ENCODE assay signal across 27 cellular contexts in the genomic region with DNA sequence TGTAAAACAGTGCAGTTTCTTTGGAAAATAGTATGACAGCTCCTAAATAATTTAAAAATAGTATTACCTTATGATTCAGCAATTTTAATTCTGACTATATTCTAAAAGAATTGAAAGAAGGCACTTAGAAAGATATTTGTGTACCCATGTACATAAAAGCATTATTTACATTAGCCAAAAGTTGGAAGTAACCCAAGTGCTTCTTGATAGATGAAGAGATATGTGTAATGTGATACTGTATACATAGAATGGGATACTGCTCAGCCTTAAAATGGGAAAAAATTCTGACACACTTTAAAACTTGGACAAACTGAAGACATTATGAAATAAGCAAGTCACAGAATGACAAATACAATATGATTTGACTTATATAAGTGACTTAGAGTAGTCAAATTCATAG.
DNase-seq lines count a peak whose midpoint lies in the region; ATAC-seq, FAIRE-seq and TF ChIP-seq lines count a peak whose summit lies in the region.
"Had no signal": no experiment of that assay in that cellular context is flagged by ENCODE, and none has a peak within 500 bp of the region (broad histone marks: within the 10 kb centered on the region; RNA-seq: fewer than 3 reads in every experiment).

No MANE protein-coding gene starts in this region.

- H3K4me2 ChIP-seq in HepG2 (ENCODE audit: low read depth, low read length), result no peak overlapping the region
- H3K4me2 ChIP-seq: GM23338 had no signal

- CTCF ChIA-PET in HepG2 (lab: Yijun Ruan, JAX; ENCODE audit: low intra/inter-chr PET ratio, low total read pairs), result no interaction called here

- H3K27ac ChIP-seq in HepG2 (ENCODE audit: extremely low read length, insufficient read depth, low read length) (no peak overlapping the region), right lobe of liver (no peak overlapping the region)
- H3K27ac ChIP-seq: colonic mucosa, lower lobe of right lung, SJSA1, skin epidermis, tibial nerve had no signal

- H3K27me3 Mint-ChIP-seq in stimulated activated naive CD8-positive, alpha-beta T cell treated with anti-CD3 and anti-CD28 coated beads, Interleukin-15, amount 100 ng/mL, for 72 hours, result no peaks in the 10 kb centered on the region

- POLR2A ChIA-PET in HepG2 (lab: Yijun Ruan, JAX), result no interaction called here

- ATAC-seq in HepG2, result no peak
- no peak for ATAC-seq in right lobe of liver
- ATAC-seq in stimulated activated naive CD8-positive, alpha-beta T cell treated with anti-CD3 and anti-CD28 coated beads, Interleukin-15, amount 100 ng/mL, for 72 hours, result no peak
- ATAC-seq in HG02763 (IDR thresholded peaks at IDR 0.05; ENCODE audit: unreplicated experiment), result no peak
- ATAC-seq: GM12878, GM23338, lower lobe of right lung had no signal

- in situ Hi-C loops in HepG2 (cut with HindIII; ENCODE audit: extremely low pct_ligation_motif_present, low pct_unique_long_range_greater_than_20kb), result no loop called here

- no peaks in the 10 kb centered on the region for H3K4me1 Mint-ChIP-seq in stimulated activated naive CD8-positive, alpha-beta T cell treated with anti-CD3 and anti-CD28 coated beads, Interleukin-15, amount 100 ng/mL, for 72 hours
- H3K4me1 Mint-ChIP-seq: nephron had no signal

- TF ChIP-seq CTCF in HepG2 (CRISPR knock-in tag; IDR thresholded peaks at IDR 0.05) (no peak), right lobe of liver (IDR thresholded peaks at IDR 0.05) (no peak), choroid plexus epithelial cell (conservative IDR thresholded peaks at IDR 0.05; ENCODE audit: low read depth, low read length) (no peak)

- H3K4me3 Mint-ChIP-seq in stimulated activated naive CD8-positive, alpha-beta T cell treated with anti-CD3 and anti-CD28 coated beads, Interleukin-15, amount 100 ng/mL, for 72 hours, result no peak overlapping the region
- H3K4me3 Mint-ChIP-seq: activated naive CD4-positive, alpha-beta T cell treated with anti-CD3 and anti-CD28 coated beads for 36 hours; activated T-helper 1 cell treated with anti-CD3 and anti-CD28 coated beads, Interleukin-12 subunit alpha, Interleukin-12 subunit beta, Interleukin-2, Interleukin-4 antibody, amounts not matched to agents 30 ng/mL and 10 ng/mL and 1 ng/mL, durations not matched to agents 14 hours and 24 hours and 36 hours; GM23338; nephron had no signal

- H3K4me1 ChIP-seq in HepG2 (ENCODE audit: insufficient read depth, low read length) (no peaks in the 10 kb centered on the region), right lobe of liver (no peaks in the 10 kb centered on the region)
- H3K4me1 ChIP-seq: colonic mucosa, lower lobe of right lung, SJSA1, tibial nerve had no signal

- H3K9me3 ChIP-seq in HepG2 (ENCODE audit: low read length), result no peaks in the 10 kb centered on the region
- no peaks in the 10 kb centered on the region for H3K9me3 ChIP-seq in right lobe of liver
- H3K9me3 ChIP-seq: colonic mucosa, lower lobe of right lung, SJSA1, tibial nerve had no signal

- no peaks in the 10 kb centered on the region for H3K79me2 ChIP-seq in HepG2 (ENCODE audit: insufficient read depth, low read length)

- DNase-seq in HepG2 (ENCODE audit: low spot score) (peak; percentile 0), right lobe of liver (no peak), NCI-H1105 treated with DMSO at 0.1 percent for 48 hours (lab: John Stamatoyannopoulos, UW) (peak; percentile 88), choroid plexus epithelial cell (ENCODE audit: low read depth) (peak; percentile 1), SK-N-DZ (ENCODE audit: low spot score) (no peak)
- no peak for DNase-seq in stimulated activated naive CD8-positive, alpha-beta T cell treated with anti-CD3 and anti-CD28 coated beads, Interleukin-15, amount 100 ng/mL, for 72 hours
- DNase-seq: activated CD4-positive, CD25-positive, alpha-beta regulatory T cell; activated naive CD4-positive, alpha-beta T cell treated with anti-CD3 and anti-CD28 coated beads for 36 hours; amniotic stem cell; C1 segment of cervical spinal cord; colonic mucosa; COR-L47; effector memory CD4-positive, alpha-beta T cell; Kasumi-1; kidney; lower lobe of right lung; NCI-H2081 treated with DMSO at 0.1 percent for 48 hours; NCI-H510A treated with DMSO at 0.1 percent for 48 hours had no signal

- no peaks in the 10 kb centered on the region for H3K27me3 ChIP-seq in HepG2 (ENCODE audit: control insufficient read depth in 1 of 2, insufficient read depth in 2 of 2, low read length in 2 of 2)
- H3K27me3 ChIP-seq in right lobe of liver, result no peaks in the 10 kb centered on the region
- H3K27me3 ChIP-seq: colonic mucosa, SJSA1, tibial nerve had no signal

- BruUV-seq in HepG2 (replicated peaks; lab: Mats Ljungman, UMichigan), result no TSS peak

- no peaks in the 10 kb centered on the region for H4K20me1 ChIP-seq in HepG2 (ENCODE audit: insufficient read depth, low read length)

- H3K9me3 Mint-ChIP-seq in stimulated activated naive CD8-positive, alpha-beta T cell treated with anti-CD3 and anti-CD28 coated beads, Interleukin-15, amount 100 ng/mL, for 72 hours, result no peaks in the 10 kb centered on the region
- H3K9me3 Mint-ChIP-seq: activated naive CD4-positive, alpha-beta T cell treated with anti-CD3 and anti-CD28 coated beads for 36 hours; activated T-helper 1 cell treated with anti-CD3 and anti-CD28 coated beads, Interleukin-12 subunit alpha, Interleukin-12 subunit beta, Interleukin-2, Interleukin-4 antibody, amounts not matched to agents 30 ng/mL and 10 ng/mL and 1 ng/mL, durations not matched to agents 14 hours and 24 hours and 36 hours had no signal

- no peak overlapping the region for H3K27ac Mint-ChIP-seq in stimulated activated naive CD8-positive, alpha-beta T cell treated with anti-CD3 and anti-CD28 coated beads, Interleukin-15, amount 100 ng/mL, for 72 hours
- H3K27ac Mint-ChIP-seq: activated naive CD4-positive, alpha-beta T cell treated with anti-CD3 and anti-CD28 coated beads for 36 hours; activated T-helper 1 cell treated with anti-CD3 and anti-CD28 coated beads, Interleukin-12 subunit alpha, Interleukin-12 subunit beta, Interleukin-2, Interleukin-4 antibody, amounts not matched to agents 30 ng/mL and 10 ng/mL and 1 ng/mL, durations not matched to agents 14 hours and 24 hours and 36 hours; GM23338; nephron had no signal

- TF ChIP-seq RAD21 in HepG2 (CRISPR knock-in tag; IDR thresholded peaks at IDR 0.05), result no peak

- FAIRE-seq in HepG2 (lab: Jason Lieb, UNC), result no peak
- FAIRE-seq: GM12878, RCC 7860 had no signal

- TF ChIP-seq EP300 in HepG2 (IDR thresholded peaks at IDR 0.05; ENCODE audit: low read depth in 2 of 2, low read length in 2 of 2), result no peak
- TF ChIP-seq EP300 in HepG2 (CRISPR knock-in tag; IDR thresholded peaks at IDR 0.05; ENCODE audit: borderline replicate concordance), result no peak

- H3K36me3 ChIP-seq in HepG2 (replicated peaks in 1 of 2; ENCODE audit: control insufficient read depth in 1 of 2, insufficient read depth in 2 of 2, low read length in 2 of 2) (no peaks in the 10 kb centered on the region), right lobe of liver (no peaks in the 10 kb centered on the region)
- H3K36me3 ChIP-seq: colonic mucosa, lower lobe of right lung, SJSA1, tibial nerve had no signal

- intact Hi-C loops in HepG2 (cut with micrococcal nuclease; ENCODE audit: unreplicated experiment), result no loop called here
- intact Hi-C loops in right lobe of liver (cut with DNase I), result no loop called here

- H2AFZ ChIP-seq in HepG2 (ENCODE audit: low read length), result no peak overlapping the region
- H2AFZ ChIP-seq: GM23338 had no signal

- TF ChIP-seq POLR2A in HepG2 (IDR thresholded peaks at IDR 0.05; ENCODE audit: insufficient read depth in 1 of 2, low read depth in 2 of 2, low read length in 2 of 2), result no peak
- no peak for TF ChIP-seq POLR2A in right lobe of liver (IDR thresholded peaks at IDR 0.05)

- no peak overlapping the region for H3K4me3 ChIP-seq in HepG2 (replicated peaks in 1 of 3; ENCODE audit: insufficient read depth in 1 of 3, low read depth in 2 of 3, low read length in 3 of 3)
- no peak overlapping the region for H3K4me3 ChIP-seq in right lobe of liver
- H3K4me3 ChIP-seq in choroid plexus epithelial cell (ENCODE audit: low read depth, low read length), result no peak overlapping the region
- H3K4me3 ChIP-seq: colonic mucosa, GM12878, GM23338, lower lobe of right lung, SJSA1, skin epidermis, tibial nerve had no signal

- H3K9ac ChIP-seq in HepG2 (ENCODE audit: insufficient read depth, low read depth, low read length), result no peak overlapping the region

TF ChIP-seq in HepG2, 621 proteins besides CTCF, POLR2A, EP300 and RAD21:
- TF ChIP-seq KLF12 (CRISPR knock-in tag; IDR thresholded peaks at IDR 0.05; ENCODE audit: borderline replicate concordance), result no peak

Comparison
In these comparisons a context has a peak if more than half of its experiments do, and no peak if none do; other contexts are left out.
1. DNase-seq: peak in HepG2 (single experiment), NCI-H1105 treated with DMSO at 0.1 percent for 48 hours (single experiment) and choroid plexus epithelial cell (single experiment); none in right lobe of liver (0 of 3), SK-N-DZ (single experiment) and stimulated activated naive CD8-positive, alpha-beta T cell treated with anti-CD3 and anti-CD28 coated beads, Interleukin-15, amount 100 ng/mL, for 72 hours (0 of 2).